8 cellular contexts compared by ENCODE assay signal in the genomic region with DNA sequence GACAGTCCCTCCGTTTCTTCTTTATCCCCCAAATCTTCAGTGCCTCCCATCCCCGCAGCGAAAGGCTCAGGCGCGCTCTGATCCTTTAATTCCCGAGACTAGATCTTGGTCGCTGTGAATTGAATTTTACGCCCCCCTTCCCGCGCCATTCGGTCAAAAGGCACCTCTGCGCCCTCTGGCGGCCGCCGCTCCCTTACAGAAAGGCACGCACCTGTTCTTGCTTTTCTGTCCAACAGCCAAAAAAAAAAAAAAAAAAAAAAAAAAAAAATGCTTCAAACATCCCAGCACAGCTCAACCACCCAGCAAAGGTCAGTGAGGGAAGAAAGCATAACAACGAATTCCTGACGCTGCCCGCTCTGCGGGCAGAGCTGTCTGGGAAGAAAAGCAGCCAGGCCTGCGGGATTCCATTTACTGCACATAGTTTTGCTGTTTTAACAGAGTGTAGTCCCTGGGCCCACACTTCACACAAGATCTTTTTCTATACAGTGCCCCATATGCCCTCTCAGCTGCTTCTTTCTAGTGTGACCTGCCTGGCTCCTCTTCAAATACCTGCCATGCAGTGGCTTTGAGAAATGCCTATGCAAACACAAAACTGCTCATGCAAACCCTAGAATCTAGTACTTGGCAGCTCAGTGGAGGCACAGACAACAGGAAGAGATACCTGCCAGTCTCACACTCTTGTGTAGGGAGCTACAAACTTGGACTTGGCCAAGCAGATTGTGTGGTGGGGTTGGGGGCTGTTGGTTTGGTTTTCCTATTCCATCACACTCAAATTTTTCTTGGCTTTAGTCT. TPM values are rescaled to one million over a fixed set of nuclear protein-coding genes. Genes with fewer than 3 reads are reported as not detected.
DNase-seq lines count a peak whose midpoint lies in the region; ATAC-seq and TF ChIP-seq lines count a peak whose summit lies in the region.

No MANE protein-coding gene starts in this region.

- peak overlapping the region in 1 of 5 donors; percentile 55 for H3K27ac ChIP-seq in adrenal gland
- H3K27ac ChIP-seq in right cardiac atrium (ENCODE audit: low read length) = peak overlapping the region; percentile 77

- DNase-seq in AG09319 (ENCODE audit: extremely low read depth, low read depth) = peak; percentile 11
- DNase-seq in NCI-H1105 (lab: John Stamatoyannopoulos, UW) = peak; percentile 92
- peak; percentile 63 to 86 (median 74) for DNase-seq in T-helper 1 cell
- DNase-seq in adrenal gland = peak; percentile 70 to 89 (median 85)
- peak; percentile 87 to 96 (median 94) for DNase-seq in right cardiac atrium
- DNase-seq in retina = peak; percentile 91

- intact Hi-C loops in adrenal gland (cut with DNase I) = loop anchor here (5.0 kb wide), 1 partner anchor 91 kb away; a partner anchor contains a TSS
- intact Hi-C loops in right cardiac atrium (cut with DNase I) = loop anchor here in 3 of 4 donors (2.0 to 10.0 kb wide), 4 partner anchors 71 to 93 kb away; a partner anchor contains a TSS

- H3K27me3 ChIP-seq in adrenal gland (peaks cover 38% of the 10 kb centered on the region), right cardiac atrium (ENCODE audit: control insufficient read depth, insufficient read depth) (no peaks in the 10 kb centered on the region)

- peaks cover 0 to 10% of the 10 kb centered on the region in 2 donors for H3K36me3 ChIP-seq in adrenal gland (replicated peaks in 1 of 2)

- H3K4me1 ChIP-seq in adrenal gland (replicated peaks in 1 of 2) (peaks cover 6 to 39% of the 10 kb centered on the region in 2 donors), right cardiac atrium (ENCODE audit: control insufficient read depth, insufficient read depth, low read length) (peaks cover 3% of the 10 kb centered on the region)

- TF ChIP-seq POLR2A in adrenal gland (IDR thresholded peaks at IDR 0.05) = no peak

- H3K4me3 ChIP-seq in adrenal gland (peak overlapping the region in 2 of 4 donors; percentile 15 to 47), right cardiac atrium (ENCODE audit: low read length) (peak overlapping the region; percentile 60)

- WGBS in adrenal gland, 4 donors = 5 to 8% (median 5%) methylated on average over 20 to 21 of the region's 21 CpGs
- 6% methylated on average over 21 of the region's 21 CpGs for WGBS in right cardiac atrium

- H3K9me3 ChIP-seq in adrenal gland (replicated peaks in 1 of 3) (no peaks in the 10 kb centered on the region), right cardiac atrium (ENCODE audit: control insufficient read depth, low read length) (no peaks in the 10 kb centered on the region)

- ATAC-seq in GM21367 (IDR thresholded peaks at IDR 0.05; ENCODE audit: unreplicated experiment) = peak; percentile 26
- peak; percentile 3 to 4 for ATAC-seq in right cardiac atrium
- ATAC-seq in HG03460 (IDR thresholded peaks at IDR 0.05; ENCODE audit: unreplicated experiment) = no peak

- peak; percentile 80 for TF ChIP-seq CTCF in AG09319 (IDR thresholded peaks at IDR 0.05; ENCODE audit: low read depth, low read length)
- TF ChIP-seq CTCF in adrenal gland (IDR thresholded peaks at IDR 0.05) = peak; percentile 59 to 82 (median 74)

RNA-seq across cellular contexts. Expression of a gene that starts 1.3 kb away (rescaled TPM):
- total RNA-seq in adrenal gland = 10 to 100 TPM; 10.6 to 36.9 (median 29.3) TPM
- 10 to 100 TPM; 17.1 to 31.2 (median 21.5) TPM for polyA plus RNA-seq in adrenal gland
- total RNA-seq in right cardiac atrium = 10 to 100 TPM; 31.2 to 49.8 (median 41.9) TPM
- polyA plus RNA-seq in right cardiac atrium = 51.8 TPM

RNA-seq across cellular contexts. Expression of a gene that starts 11.3 kb away (rescaled TPM):
- total RNA-seq in adrenal gland (1 to 10 TPM in 1 of 8 donors, under 1 TPM in 3, not detected in 4; 0.25 to 1.4 (median 0.48) TPM), right cardiac atrium (1 to 10 TPM in 3 of 4 donors, under 1 TPM in 1; 0.97 to 1.4 (median 1.0) TPM)
- polyA plus RNA-seq in adrenal gland (1 to 10 TPM in 1 of 3 donors, under 1 TPM in 2; 0.29 to 2.4 (median 0.67) TPM), right cardiac atrium (0.43 TPM)

RNA-seq across cellular contexts. Expression of a gene that starts 23.6 kb away (rescaled TPM):
- total RNA-seq in adrenal gland (1 to 10 TPM in 6 of 8 donors, not detected in 2; 1.2 to 4.1 (median 3.4) TPM), right cardiac atrium (10 to 100 TPM in 2 of 4 donors, 1 to 10 TPM in 2; 5.3 to 11.1 (median 9.0) TPM)
- polyA plus RNA-seq in adrenal gland (10 to 100 TPM in 1 of 3 donors, 1 to 10 TPM in 2; 5.1 to 10.9 (median 9.6) TPM), right cardiac atrium (16.0 TPM)

RNA-seq across cellular contexts. Expression of a gene that starts 36.9 kb away (rescaled TPM):
- total RNA-seq in adrenal gland (10 to 100 TPM in 3 of 8 donors, 1 to 10 TPM in 5; 4.4 to 16.2 (median 6.3) TPM), right cardiac atrium (1 to 10 TPM; 3.5 to 6.7 (median 5.3) TPM)
- polyA plus RNA-seq in adrenal gland (10 to 100 TPM in 2 of 3 donors, 1 to 10 TPM in 1; 7.1 to 16.8 (median 16.2) TPM), right cardiac atrium (3.8 TPM)

Comparison
In these comparisons a context has a peak if more than half of its experiments do, and no peak if none do; other contexts are left out.
1. DNase-seq: peak in every context shown above with its lines; median percentile 94 in right cardiac atrium; 92 in NCI-H1105; 91 in retina; 85 in adrenal gland; 74 in T-helper 1 cell; 11 in AG09319.